In the genomic region with DNA sequence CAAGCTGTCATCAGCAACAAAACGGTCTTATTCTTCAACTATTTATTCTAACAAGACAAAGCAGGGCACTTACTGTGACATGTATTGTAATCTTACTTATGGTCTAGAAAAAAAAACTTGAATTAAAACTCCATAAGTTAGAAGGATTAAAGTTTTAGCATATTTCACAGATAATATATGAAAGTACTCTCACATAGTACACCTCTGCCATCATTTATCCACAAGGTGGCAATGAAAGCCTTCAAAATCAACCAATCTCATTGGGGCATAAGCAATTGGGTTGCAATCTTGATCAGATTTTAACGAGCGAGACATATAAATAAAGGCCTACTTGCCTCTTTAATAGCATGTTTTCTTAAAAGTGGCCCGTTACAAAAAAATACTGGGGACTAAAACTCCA, we compare ENCODE assay signal across 14 cellular contexts.
DNase-seq lines count a peak whose midpoint lies in the region; ATAC-seq and TF ChIP-seq lines count a peak whose summit lies in the region.
"Had no signal": no experiment of that assay in that cellular context is flagged by ENCODE, and none has a peak within 500 bp of the region (broad histone marks: within the 10 kb centered on the region; RNA-seq: fewer than 3 reads in every experiment).

No MANE protein-coding gene starts in this region.

- DNase-seq in ELR (ENCODE audit: low read depth): peak; percentile 66
- DNase-seq in NCI-H345 treated with DMSO at 0.1 percent for 48 hours (lab: John Stamatoyannopoulos, UW; ENCODE audit: unreplicated experiment): peak; percentile 8
- no peak for DNase-seq in brain microvascular endothelial cell
- DNase-seq in neural crest cell (ENCODE audit: low read depth, low spot score): no peak
- DNase-seq in NCI-H2029 treated with DMSO at 0.1 percent for 48 hours (lab: John Stamatoyannopoulos, UW): no peak
- DNase-seq in NCI-H446 treated with DMSO at 0.1 percent for 48 hours (lab: John Stamatoyannopoulos, UW): no peak
- DNase-seq: activated naive CD8-positive, alpha-beta T cell treated with anti-CD3 and anti-CD28 coated beads for 36 hours; DMS79 treated with DMSO at 0.1 percent for 48 hours; NCI-H1092; NK-92 treated with Interleukin-12 subunit alpha and Interleukin-12 subunit beta, amount 100 ng/mL, for 24 hours; substantia nigra; T-helper 2 cell had no signal

- H3K27me3 Mint-ChIP-seq in neural crest cell (ENCODE audit: low read depth): no peaks in the 10 kb centered on the region
- H3K27me3 Mint-ChIP-seq: activated naive CD8-positive, alpha-beta T cell treated with anti-CD3 and anti-CD28 coated beads for 36 hours had no signal

- no peaks in the 10 kb centered on the region for H3K4me1 Mint-ChIP-seq in neural crest cell
- H3K4me1 Mint-ChIP-seq: activated naive CD8-positive, alpha-beta T cell treated with anti-CD3 and anti-CD28 coated beads for 36 hours had no signal

- no peaks in the 10 kb centered on the region for H3K27me3 ChIP-seq in brain microvascular endothelial cell (replicated peaks)

- H3K27ac ChIP-seq in brain microvascular endothelial cell: no peak overlapping the region

- H3K4me3 Mint-ChIP-seq in neural crest cell: no peak overlapping the region
- H3K4me3 Mint-ChIP-seq: activated naive CD8-positive, alpha-beta T cell treated with anti-CD3 and anti-CD28 coated beads for 36 hours had no signal

- H3K36me3 Mint-ChIP-seq in neural crest cell (ENCODE audit: low read depth): no peaks in the 10 kb centered on the region
- H3K36me3 Mint-ChIP-seq: activated naive CD8-positive, alpha-beta T cell treated with anti-CD3 and anti-CD28 coated beads for 36 hours had no signal

- peak; percentile 11 for TF ChIP-seq CTCF in brain microvascular endothelial cell (IDR thresholded peaks at IDR 0.05; ENCODE audit: low read depth, low read length, missing control alignments)
- peak; percentile 48 for TF ChIP-seq CTCF in neural crest cell (conservative IDR thresholded peaks at IDR 0.05)

- ATAC-seq in HG02588 (IDR thresholded peaks at IDR 0.05; ENCODE audit: unreplicated experiment) (no peak), HG02623 (IDR thresholded peaks at IDR 0.05; ENCODE audit: unreplicated experiment) (no peak)

- in situ Hi-C loops in brain microvascular endothelial cell (cut with HindIII; ENCODE audit: low pct_ligation_motif_present, low sequenced_read_pairs): no loop called here

- no peaks in the 10 kb centered on the region for H3K9me3 Mint-ChIP-seq in neural crest cell

- H3K36me3 ChIP-seq in brain microvascular endothelial cell (replicated peaks): no peaks in the 10 kb centered on the region

- H3K27ac Mint-ChIP-seq in neural crest cell (ENCODE audit: unreplicated experiment): no peak overlapping the region
- H3K27ac Mint-ChIP-seq: activated naive CD8-positive, alpha-beta T cell treated with anti-CD3 and anti-CD28 coated beads for 36 hours had no signal

- no peak overlapping the region for H3K4me3 ChIP-seq in brain microvascular endothelial cell (ENCODE audit: low read depth, low read length)

Comparison
In these comparisons a context has a peak if more than half of its experiments do, and no peak if none do; other contexts are left out.
1. DNase-seq: peak in ELR (single experiment) and NCI-H345 treated with DMSO at 0.1 percent for 48 hours (single experiment); none in brain microvascular endothelial cell (single experiment), neural crest cell (single experiment), NCI-H2029 treated with DMSO at 0.1 percent for 48 hours (single experiment) and NCI-H446 treated with DMSO at 0.1 percent for 48 hours (single experiment).